Comparison of ENCODE assay signal across 14 cellular contexts in genomic region chr14:102873546-102874061, GRCh38. TPM values are rescaled to one million over a fixed set of nuclear protein-coding genes. Genes with fewer than 3 reads are reported as not detected.
DNase-seq lines count a peak whose midpoint lies in the region; ATAC-seq and TF ChIP-seq lines count a peak whose summit lies in the region.
"Had no signal": no experiment of that assay in that cellular context is flagged by ENCODE, and none has a peak within 500 bp of the region (broad histone marks: within the 10 kb centered on the region; RNA-seq: fewer than 3 reads in every experiment).

No MANE protein-coding gene starts in this region.

- no peak overlapping the region for H2AFZ ChIP-seq in HCT116 (ENCODE audit: low read depth, low read length, poor library complexity, severe bottlenecking)

- H3K27me3 ChIP-seq in HCT116 (ENCODE audit: insufficient read depth, low read length), result no peaks in the 10 kb centered on the region

- RAD21 ChIA-PET in HCT116 (lab: Charles Lee; ENCODE audit: low non-redundant PET in 1 of 2, low total read pairs in 2 of 2, uncharacterized antibody in 2 of 2, unreplicated experiment in 2 of 2), result no interaction called here

- DNase-seq in HCT116 (ENCODE audit: low read depth, low spot score) (no peak), dedifferentiated amniotic fluid mesenchymal stem cell (ENCODE audit: extremely low spot score) (peak; percentile 3), mucosa of descending colon (peak; percentile 78 to 81 (median 80)), activated gamma-delta T cell (lab: John Stamatoyannopoulos, UW) (no peak), NCI-H1436 (lab: John Stamatoyannopoulos, UW) (no peak)
- DNase-seq: CD8-positive, alpha-beta T cell; NCI-H1048; NCI-H2107; NCI-H69; PC-3 had no signal

- H4K20me1 ChIP-seq in HCT116 (ENCODE audit: insufficient read depth), result no peaks in the 10 kb centered on the region

- H3K27ac ChIP-seq in 22Rv1, result peak overlapping the region; percentile 69
- no peak overlapping the region for H3K27ac ChIP-seq in HCT116 (ENCODE audit: low read depth, low read length)

- no peak overlapping the region for H3K4me2 ChIP-seq in HCT116 (ENCODE audit: low read length)

- H3K9ac ChIP-seq in HCT116 (ENCODE audit: low read length), result no peak overlapping the region

- no peak for TF ChIP-seq RAD21 in HCT116 (IDR thresholded peaks at IDR 0.05; ENCODE audit: low read depth)

- no peaks in the 10 kb centered on the region for H3K4me1 ChIP-seq in HCT116 (ENCODE audit: control insufficient read depth in 1 of 2, insufficient read depth in 2 of 2, low read length in 2 of 2)
- peaks cover 26% of the 10 kb centered on the region for H3K4me1 ChIP-seq in mucosa of descending colon (ENCODE audit: low read depth)

- 0 out of 2 replicates have a peak, but pooled peaks cover under 1% of the 10 kb centered on the region for H3K79me2 ChIP-seq in HCT116 (ENCODE audit: insufficient read depth, low read length)

- H3K4me3 ChIP-seq in HCT116 (replicated peaks in 1 of 2; ENCODE audit: low read depth in 1 of 2, low read length in 2 of 2) (no peak overlapping the region), mucosa of descending colon (no peak overlapping the region)

- H3K9me3 ChIP-seq in HCT116 (ENCODE audit: control insufficient read depth in 1 of 2, insufficient read depth in 1 of 2, low read depth in 1 of 2, low read length in 2 of 2) (no peaks in the 10 kb centered on the region; a peak in 1 of 4 replicates), mucosa of descending colon (no peaks in the 10 kb centered on the region)

- no peak for TF ChIP-seq POLR2A in HCT116 (IDR thresholded peaks at IDR 0.05; ENCODE audit: borderline replicate concordance, extremely low read depth, insufficient read depth, insufficient read length)

- peaks cover 14 to 23% of the 10 kb centered on the region in 2 experiments; a peak in 3 of 4 replicates for H3K36me3 ChIP-seq in HCT116 (ENCODE audit: control insufficient read depth in 1 of 2, insufficient read depth in 2 of 2, low read length in 2 of 2)
- no peaks in the 10 kb centered on the region for H3K36me3 ChIP-seq in mucosa of descending colon (ENCODE audit: low read depth)

- intact Hi-C loops in HCT116 (cut with micrococcal nuclease), result no loop called here
- intact Hi-C loops in mucosa of descending colon (cut with DNase I, micrococcal nuclease), result no loop called here

- CTCF ChIA-PET in HCT116 (lab: Charles Lee), result no interaction called here

- POLR2A ChIA-PET in HCT116 (lab: Charles Lee), result no interaction called here

- TF ChIP-seq CTCF in 22Rv1 (IDR thresholded peaks at IDR 0.05) (no peak), HCT116 (IDR thresholded peaks at IDR 0.05 in 2 of 3, conservative IDR thresholded peaks at IDR 0.05 in 1 of 3; ENCODE audit: borderline replicate concordance in 1 of 3, insufficient read depth in 1 of 3, low read depth in 2 of 3, low read length in 2 of 3) (no peak), mucosa of descending colon (IDR thresholded peaks at IDR 0.05) (no peak)

- BruUV-seq in HCT116 (replicated peaks; lab: Mats Ljungman, UMichigan), result TSS peak; percentile 20

- ATAC-seq in HCT116 (no peak), mucosa of descending colon (peak; percentile 81), SK-N-SH treated with all-trans-retinoic acid at 6 μM for 48 hours (no peak)
- ATAC-seq: CD8-positive, alpha-beta T cell; PC-3 had no signal

- H3K9me2 ChIP-seq in HCT116 (ENCODE audit: insufficient read depth), result no peaks in the 10 kb centered on the region

TF ChIP-seq in HCT116, 20 proteins besides CTCF, POLR2A, EP300 and RAD21 (continues in another document):
- TF ChIP-seq EZH2 (IDR thresholded peaks at IDR 0.05) (no peak), REST (IDR thresholded peaks at IDR 0.05; ENCODE audit: low read depth) (no peak), CBX3 (IDR thresholded peaks at IDR 0.05; ENCODE audit: low read depth) (no peak), ZNF274 (IDR thresholded peaks at IDR 0.05; ENCODE audit: low read depth, low read length) (no peak), FOSL1 (IDR thresholded peaks at IDR 0.05; ENCODE audit: low read depth) (no peak), ZFX (IDR thresholded peaks at IDR 0.05) (no peak), JUND (IDR thresholded peaks at IDR 0.05) (no peak), SRF (IDR thresholded peaks at IDR 0.05; ENCODE audit: low read depth) (no peak), ELF1 (IDR thresholded peaks at IDR 0.05; ENCODE audit: borderline replicate concordance, low read depth) (no peak), EGR1 (IDR thresholded peaks at IDR 0.05; ENCODE audit: low read depth) (no peak)
- TF ChIP-seq, protein P1, sequence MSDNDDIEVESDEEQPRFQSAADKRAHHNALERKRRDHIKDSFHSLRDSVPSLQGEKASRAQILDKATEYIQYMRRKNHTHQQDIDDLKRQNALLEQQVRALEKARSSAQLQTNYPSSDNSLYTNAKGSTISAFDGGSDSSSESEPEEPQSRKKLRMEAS (IDR thresholded peaks at IDR 0.05), result no peak

TF ChIP-seq in SK-N-SH treated with all-trans-retinoic acid at 6 μM for 48 hours, 23 proteins besides CTCF, POLR2A, EP300 and RAD21 (continues in another document):
- TF ChIP-seq RARB (CRISPR knock-in tag; IDR thresholded peaks at IDR 0.05) (no peak), OSR1 (CRISPR knock-in tag; IDR thresholded peaks at IDR 0.05) (no peak), CREB5 (CRISPR knock-in tag; IDR thresholded peaks at IDR 0.05; ENCODE audit: low read depth) (no peak), ZNF70 (CRISPR knock-in tag; IDR thresholded peaks at IDR 0.05) (no peak), ESRRG (CRISPR knock-in tag; IDR thresholded peaks at IDR 0.05) (no peak), TOX (CRISPR knock-in tag; IDR thresholded peaks at IDR 0.05; ENCODE audit: borderline replicate concordance) (no peak), TCF4 (CRISPR knock-in tag; IDR thresholded peaks at IDR 0.05; ENCODE audit: borderline replicate concordance) (no peak), POU6F1 (CRISPR knock-in tag; IDR thresholded peaks at IDR 0.05; ENCODE audit: borderline replicate concordance, low read depth) (no peak), BACH2 (CRISPR knock-in tag; IDR thresholded peaks at IDR 0.05; ENCODE audit: borderline replicate concordance) (no peak), ISL1 (CRISPR knock-in tag; IDR thresholded peaks at IDR 0.05) (no peak), ZC3H10 (CRISPR knock-in tag; IDR thresholded peaks at IDR 0.05) (no peak), ZNF565 (CRISPR knock-in tag; conservative IDR thresholded peaks at IDR 0.05; ENCODE audit: low read depth) (no peak), GLIS3 (CRISPR knock-in tag; IDR thresholded peaks at IDR 0.05) (no peak), ZFP30 (CRISPR knock-in tag; IDR thresholded peaks at IDR 0.05) (no peak)
- TF ChIP-seq, protein P2, sequence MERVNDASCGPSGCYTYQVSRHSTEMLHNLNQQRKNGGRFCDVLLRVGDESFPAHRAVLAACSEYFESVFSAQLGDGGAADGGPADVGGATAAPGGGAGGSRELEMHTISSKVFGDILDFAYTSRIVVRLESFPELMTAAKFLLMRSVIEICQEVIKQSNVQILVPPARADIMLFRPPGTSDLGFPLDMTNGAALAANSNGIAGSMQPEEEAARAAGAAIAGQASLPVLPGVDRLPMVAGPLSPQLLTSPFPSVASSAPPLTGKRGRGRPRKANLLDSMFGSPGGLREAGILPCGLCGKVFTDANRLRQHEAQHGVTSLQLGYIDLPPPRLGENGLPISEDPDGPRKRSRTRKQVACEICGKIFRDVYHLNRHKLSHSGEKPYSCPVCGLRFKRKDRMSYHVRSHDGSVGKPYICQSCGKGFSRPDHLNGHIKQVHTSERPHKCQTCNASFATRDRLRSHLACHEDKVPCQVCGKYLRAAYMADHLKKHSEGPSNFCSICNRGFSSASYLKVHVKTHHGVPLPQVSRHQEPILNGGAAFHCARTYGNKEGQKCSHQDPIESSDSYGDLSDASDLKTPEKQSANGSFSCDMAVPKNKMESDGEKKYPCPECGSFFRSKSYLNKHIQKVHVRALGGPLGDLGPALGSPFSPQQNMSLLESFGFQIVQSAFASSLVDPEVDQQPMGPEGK (CRISPR knock-in tag; IDR thresholded peaks at IDR 0.05; ENCODE audit: borderline replicate concordance), result no peak
- TF ChIP-seq, protein P3, sequence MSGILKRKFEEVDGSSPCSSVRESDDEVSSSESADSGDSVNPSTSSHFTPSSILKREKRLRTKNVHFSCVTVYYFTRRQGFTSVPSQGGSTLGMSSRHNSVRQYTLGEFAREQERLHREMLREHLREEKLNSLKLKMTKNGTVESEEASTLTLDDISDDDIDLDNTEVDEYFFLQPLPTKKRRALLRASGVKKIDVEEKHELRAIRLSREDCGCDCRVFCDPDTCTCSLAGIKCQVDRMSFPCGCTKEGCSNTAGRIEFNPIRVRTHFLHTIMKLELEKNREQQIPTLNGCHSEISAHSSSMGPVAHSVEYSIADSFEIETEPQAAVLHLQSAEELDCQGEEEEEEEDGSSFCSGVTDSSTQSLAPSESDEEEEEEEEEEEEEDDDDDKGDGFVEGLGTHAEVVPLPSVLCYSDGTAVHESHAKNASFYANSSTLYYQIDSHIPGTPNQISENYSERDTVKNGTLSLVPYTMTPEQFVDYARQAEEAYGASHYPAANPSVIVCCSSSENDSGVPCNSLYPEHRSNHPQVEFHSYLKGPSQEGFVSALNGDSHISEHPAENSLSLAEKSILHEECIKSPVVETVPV (CRISPR knock-in tag; IDR thresholded peaks at IDR 0.05), result no peak

RNA-seq across cellular contexts. Expression of gene AMN, which starts 48.9 kb away (rescaled TPM):
- total RNA-seq in HCT116 (2021; ENCODE audit: unreplicated experiment) (5.7 TPM), mucosa of descending colon (100 to 1,000 TPM; 128 to 486 (median 198) TPM)
- polyA plus RNA-seq in HCT116 (2012), result 2.6 and 3.2 TPM in 2 replicates
- total RNA-seq: H4, PC-3, SK-MEL-5 had no signal

Comparison
In these comparisons a context has a peak if more than half of its experiments do, and no peak if none do; other contexts are left out.
1. DNase-seq: peak in dedifferentiated amniotic fluid mesenchymal stem cell (single experiment) and mucosa of descending colon (3 of 3); none in HCT116 (single experiment), activated gamma-delta T cell (single experiment) and NCI-H1436 (single experiment).
2. RNA of gene AMN, which starts 48.9 kb away (total RNA-seq): 128 to 486 TPM in mucosa of descending colon; 5.7 TPM in HCT116 (single experiment); every median in the first group is over 10 times any median in the second.